ENCODE assay signal across 11 cellular contexts in the genomic region with DNA sequence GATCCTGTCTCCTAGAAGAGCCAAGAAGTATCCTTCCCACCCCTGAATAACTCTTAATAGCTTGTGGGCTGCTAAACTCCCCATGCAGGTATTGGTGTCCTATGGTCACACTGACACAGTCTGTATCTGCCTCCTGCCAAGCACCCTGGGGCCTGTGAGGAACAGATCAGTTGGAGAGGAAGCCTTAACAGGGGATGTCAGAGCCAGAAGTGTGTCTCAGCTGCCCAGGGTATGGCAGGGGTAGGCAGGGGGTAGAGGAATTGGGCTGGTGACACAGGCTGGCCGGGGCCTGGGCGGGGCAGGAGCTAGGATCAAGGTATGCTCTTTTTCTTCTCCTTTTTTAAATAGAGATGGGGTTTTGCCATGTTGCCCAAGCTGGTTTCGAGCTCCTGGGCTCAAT.
"Had no signal": no experiment of that assay in that cellular context is flagged by ENCODE, and none has a peak within 500 bp of the region (broad histone marks: within the 10 kb centered on the region; RNA-seq: fewer than 3 reads in every experiment).

No MANE protein-coding gene starts in this region.

- H3K27ac ChIP-seq: body of pancreas, upper lobe of right lung had no signal

- H3K9me3 ChIP-seq: body of pancreas, upper lobe of right lung had no signal

- H3K4me3 Mint-ChIP-seq: central memory CD8-positive, alpha-beta T cell; dendritic cell treated with granulocyte-macrophage colony-stimulating factor and Interleukin-4, amounts not matched to agents 40 ng/mL and 50 ng/mL, for 4 days; nephron had no signal

- H3K27me3 Mint-ChIP-seq: central memory CD8-positive, alpha-beta T cell; dendritic cell treated with granulocyte-macrophage colony-stimulating factor and Interleukin-4, amounts not matched to agents 40 ng/mL and 50 ng/mL, for 4 days had no signal

- H3K4me3 ChIP-seq: body of pancreas, upper lobe of right lung had no signal

- H3K27ac Mint-ChIP-seq: activated T-helper 2 cell treated with anti-CD3 and anti-CD28 coated beads, Interferon-gamma antibody, Interleukin-2, Interleukin-4, amounts not matched to agents 10 μg/mL and 5 μg/mL and 100 μg/mL, durations not matched to agents 14 hours and 24 hours and 36 hours; nephron had no signal

- H3K4me1 Mint-ChIP-seq: central memory CD8-positive, alpha-beta T cell; nephron had no signal

- H3K9me3 Mint-ChIP-seq: activated T-helper 2 cell treated with anti-CD3 and anti-CD28 coated beads, Interferon-gamma antibody, Interleukin-2, Interleukin-4, amounts not matched to agents 10 μg/mL and 5 μg/mL and 100 μg/mL, durations not matched to agents 14 hours and 24 hours and 36 hours; central memory CD8-positive, alpha-beta T cell; dendritic cell treated with granulocyte-macrophage colony-stimulating factor and Interleukin-4, amounts not matched to agents 40 ng/mL and 50 ng/mL, for 4 days; nephron had no signal

- DNase-seq: activated CD4-positive, CD25-positive, alpha-beta regulatory T cell treated with anti-CD3 and anti-CD28 coated beads, Interleukin-2, amount 50 U/mL, for 72 hours; activated naive CD4-positive, alpha-beta T cell treated with anti-CD3 and anti-CD28 coated beads, Interleukin-2, amount 50 U/mL, for 16 hours; erythroblast; stimulated activated CD4-positive, alpha-beta T cell treated with anti-CD3 and anti-CD28 coated beads, Interleukin-2, amount 100 ng/mL, for 48 hours; stimulated activated naive CD8-positive, alpha-beta T cell treated with anti-CD3 and anti-CD28 coated beads, Interleukin-15, Interleukin-2, amounts not matched to agents 100 U/mL and 50 U/mL, for 24 hours; upper lobe of right lung had no signal

- ATAC-seq: body of pancreas; stimulated activated naive CD8-positive, alpha-beta T cell treated with anti-CD3 and anti-CD28 coated beads, Interleukin-15, Interleukin-2, amounts not matched to agents 100 U/mL and 50 U/mL, for 24 hours had no signal

- H3K27me3 ChIP-seq: body of pancreas, upper lobe of right lung had no signal

- H3K4me1 ChIP-seq: body of pancreas, upper lobe of right lung had no signal
